13 cellular contexts compared by ENCODE assay signal in the genomic region with DNA sequence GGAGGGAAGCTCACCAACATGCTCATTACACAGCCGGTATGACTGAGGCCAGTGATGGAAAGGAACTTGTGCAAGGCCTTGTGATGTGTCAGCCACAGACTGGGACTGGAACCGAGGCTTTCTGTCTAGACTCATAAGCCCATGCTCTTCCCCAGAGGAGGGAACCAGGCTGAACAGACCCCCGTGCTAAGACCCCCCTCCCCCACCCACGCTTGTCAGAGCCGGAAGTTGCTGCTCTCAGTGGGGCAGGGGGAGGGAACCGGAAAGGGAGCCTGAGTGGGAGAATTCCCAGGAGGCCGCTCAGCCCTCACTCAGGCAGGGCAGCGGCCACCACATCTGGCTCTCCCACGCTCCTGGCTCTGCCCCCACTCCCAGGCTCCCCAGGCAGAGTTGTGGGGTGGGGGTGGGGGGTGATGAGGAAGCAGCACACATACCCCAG. TPM values are rescaled to one million over a fixed set of nuclear protein-coding genes. Genes with fewer than 3 reads are reported as not detected.
DNase-seq lines count a peak whose midpoint lies in the region; ATAC-seq, FAIRE-seq and TF ChIP-seq lines count a peak whose summit lies in the region.
"Had no signal": no experiment of that assay in that cellular context is flagged by ENCODE, and none has a peak within 500 bp of the region (broad histone marks: within the 10 kb centered on the region; RNA-seq: fewer than 3 reads in every experiment).

No MANE protein-coding gene starts in this region.

- H3K36me3 ChIP-seq in heart left ventricle, result no peaks in the 10 kb centered on the region
- H3K36me3 ChIP-seq: SJCRH30 had no signal

- H3K4me1 ChIP-seq in heart left ventricle, result peaks cover 0 to 92% (median 60%) of the 10 kb centered on the region in 12 donors

- TF ChIP-seq POLR2A in heart left ventricle (IDR thresholded peaks at IDR 0.05), result no peak

- intact Hi-C loops in heart left ventricle (cut with DNase I), result loop anchor here in 7 of 10 donors (2.0 to 10.0 kb wide), 7 partner anchors 29 to 278 kb away; partner anchors contain the start of gene TCOF1 (in 1 of the 7)
- intact Hi-C loops in posterior vena cava (cut with DNase I), result loop anchor here in 1 of 2 donors (5.0 kb wide), 1 partner anchor 58 kb away; no protein-coding TSS in a partner anchor

- TF ChIP-seq CTCF in heart left ventricle (IDR thresholded peaks at IDR 0.05), result no peak

- no peaks in the 10 kb centered on the region for H3K9me3 ChIP-seq in heart left ventricle
- H3K9me3 ChIP-seq: SJCRH30 had no signal

- peak in 3 of 4 donors; percentile 3 to 51 (median 46) for ATAC-seq in heart left ventricle
- ATAC-seq: left colon had no signal

- peak overlapping the region; percentile 73 to 96 (median 84) for H3K27ac ChIP-seq in heart left ventricle
- H3K27ac ChIP-seq: SJCRH30 had no signal

- H3K27me3 ChIP-seq in heart left ventricle, result no peaks in the 10 kb centered on the region
- H3K27me3 ChIP-seq: SJCRH30 had no signal

- no peak overlapping the region for H3K4me3 ChIP-seq in heart left ventricle
- no peak overlapping the region for H3K4me3 ChIP-seq in skeletal muscle cell (ENCODE audit: low read depth, low read length)
- H3K4me3 ChIP-seq: SJCRH30 had no signal

- FAIRE-seq in HTR-8/SVneo (lab: Jason Lieb, UNC), result no peak

- WGBS in heart left ventricle, 4 donors, result 43 to 62% (median 57%) methylated on average over 8 to 9 of the region's 9 CpGs

- DNase-seq in ELR (ENCODE audit: low read depth) (peak; percentile 54), RPMI7951 (ENCODE audit: low read depth) (peak; percentile 84), heart left ventricle (peak; percentile 82 to 87 (median 85)), skeletal muscle cell (ENCODE audit: low read depth) (peak; percentile 85), NCI-H1092 (lab: John Stamatoyannopoulos, UW) (no peak), posterior vena cava (ENCODE audit: low spot score) (no peak), HTR-8/SVneo (ENCODE audit: insufficient read length, low spot score) (no peak)
- no peak for DNase-seq in activated CD8-positive, alpha-beta memory T cell treated with anti-CD3 and anti-CD28 coated beads for 24 hours
- DNase-seq: activated CD8-positive, alpha-beta memory T cell treated with anti-CD3 and anti-CD28 coated beads, Interleukin-2, amount 50 U/mL, for 48 hours; left colon; NCI-H1694 treated with DMSO at 0.1 percent for 48 hours had no signal

RNA-seq across cellular contexts. Expression of gene PDGFRB, which starts 4.1 kb away (rescaled TPM):
- 58.6 and 67.6 TPM in 2 replicates for total RNA-seq in RPMI7951 (2014; rRNA removed; shearing (Covaris generic))
- total RNA-seq in heart left ventricle (100 to 1,000 TPM in 3 of 9 donors, 10 to 100 TPM in 6; 28.3 to 112 (median 45.6) TPM), posterior vena cava (100 to 1,000 TPM; 251 to 394 TPM)
- polyA plus RNA-seq in heart left ventricle, result 10 to 100 TPM; 27.6 to 53.1 TPM

RNA-seq across cellular contexts. Expression of gene CDX1, which starts 6.8 kb away (rescaled TPM):
- total RNA-seq in RPMI7951 (2014; rRNA removed; shearing (Covaris generic)), result 0.24 and 0.98 TPM in 2 replicates
- total RNA-seq in heart left ventricle (under 1 TPM in 2 of 9 donors, not detected in 7; 0.29 TPM), posterior vena cava (under 1 TPM in 1 of 2 donors, not detected in 1; 0.28 TPM)
- under 1 TPM in 1 of 2 donors, not detected in 1; 0.17 TPM for polyA plus RNA-seq in heart left ventricle
- total RNA-seq: dermis microvascular lymphatic vessel endothelial cell, SJCRH30 had no signal

RNA-seq across cellular contexts. Expression of gene SLC6A7, which starts 30.1 kb away (rescaled TPM):
- not detected in 2 replicates for total RNA-seq in RPMI7951 (2014; rRNA removed; shearing (Covaris generic))
- total RNA-seq in heart left ventricle, result not detected
- not detected for polyA plus RNA-seq in heart left ventricle
- under 1 TPM; 0.14 to 0.19 TPM for total RNA-seq in posterior vena cava
- total RNA-seq: dermis microvascular lymphatic vessel endothelial cell, SJCRH30 had no signal

Comparison
In these comparisons a context has a peak if more than half of its experiments do, and no peak if none do; other contexts are left out.
1. DNase-seq: peak in ELR (single experiment), RPMI7951 (single experiment), heart left ventricle (5 of 5) and skeletal muscle cell (single experiment); none in activated CD8-positive, alpha-beta memory T cell treated with anti-CD3 and anti-CD28 coated beads for 24 hours (single experiment), NCI-H1092 (single experiment), posterior vena cava (single experiment) and HTR-8/SVneo (single experiment).